ENCODE assay signal across 8 cellular contexts in the genomic region with DNA sequence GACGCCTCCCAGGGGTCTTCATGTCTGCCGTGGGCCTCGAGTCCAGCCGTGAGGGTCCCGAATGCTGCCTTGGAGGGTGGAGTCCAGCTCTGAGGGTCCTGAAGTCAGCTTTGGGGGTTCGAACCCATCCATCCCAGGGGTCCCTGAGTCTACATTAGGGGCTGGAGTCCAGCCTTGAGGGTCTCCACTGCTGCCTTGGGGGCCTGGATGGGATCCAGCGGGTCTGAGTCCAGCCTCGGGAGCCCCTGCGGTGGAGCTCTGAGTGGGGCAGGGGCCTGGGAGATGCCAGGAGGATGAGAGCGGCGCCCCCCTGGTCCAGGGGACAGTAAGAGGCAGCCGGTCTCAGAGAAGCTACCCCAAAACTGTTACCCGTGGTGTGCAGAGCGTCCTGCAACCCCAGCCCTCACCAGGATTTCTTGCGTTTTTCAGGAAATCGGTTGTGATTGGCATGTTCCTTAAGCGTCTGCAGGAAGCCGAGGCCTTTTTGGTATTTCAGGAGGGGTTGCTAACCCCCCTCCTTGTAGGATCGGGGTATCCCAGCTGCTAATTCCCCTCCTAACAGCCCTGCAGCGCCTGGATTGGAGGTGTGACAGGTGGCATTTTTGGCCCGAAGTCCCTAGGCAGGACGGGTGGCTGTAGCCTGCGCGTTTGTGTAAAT. TPM values are rescaled to one million over a fixed set of nuclear protein-coding genes. Genes with fewer than 3 reads are reported as not detected.
DNase-seq lines count a peak whose midpoint lies in the region; ATAC-seq, FAIRE-seq and TF ChIP-seq lines count a peak whose summit lies in the region.

No MANE protein-coding gene starts in this region.

- H3K27me3 ChIP-seq in left ventricle myocardium inferior (ENCODE audit: low read depth) (peaks cover 12% of the 10 kb centered on the region), sigmoid colon (peaks cover 5 to 27% (median 16%) of the 10 kb centered on the region in 3 donors)

- H3K9me3 ChIP-seq in left ventricle myocardium inferior (replicated peaks), result no peaks in the 10 kb centered on the region
- no peaks in the 10 kb centered on the region for H3K9me3 ChIP-seq in sigmoid colon

- no peaks in the 10 kb centered on the region for H3K27me3 Mint-ChIP-seq in activated CD8-positive, alpha-beta T cell treated with anti-CD3 and anti-CD28 coated beads for 36 hours

- TF ChIP-seq CTCF in activated CD8-positive, alpha-beta T cell treated with anti-CD3 and anti-CD28 coated beads for 36 hours (IDR thresholded peaks at IDR 0.05), result no peak
- TF ChIP-seq CTCF in left ventricle myocardium inferior (IDR thresholded peaks at IDR 0.05; ENCODE audit: borderline replicate concordance) (no peak), sigmoid colon (IDR thresholded peaks at IDR 0.05) (no peak)

- POLR2A ChIA-PET in activated CD8-positive, alpha-beta T cell treated with anti-CD3 and anti-CD28 coated beads for 36 hours (lab: Charles Lee), result no interaction called here

- H3K4me1 ChIP-seq in left ventricle myocardium inferior, result peaks cover 27% of the 10 kb centered on the region
- peaks cover 0 to 40% (median 27%) of the 10 kb centered on the region in 4 donors for H3K4me1 ChIP-seq in sigmoid colon

- H3K27ac Mint-ChIP-seq in activated CD8-positive, alpha-beta T cell treated with anti-CD3 and anti-CD28 coated beads for 36 hours, result peak overlapping the region; percentile 78

- peak overlapping the region; percentile 83 for H3K4me3 Mint-ChIP-seq in activated CD8-positive, alpha-beta T cell treated with anti-CD3 and anti-CD28 coated beads for 36 hours

- H3K36me3 Mint-ChIP-seq in activated CD8-positive, alpha-beta T cell treated with anti-CD3 and anti-CD28 coated beads for 36 hours (ENCODE audit: low read depth), result peaks cover 8% of the 10 kb centered on the region

- H3K4me3 ChIP-seq in left ventricle myocardium inferior (peak overlapping the region; percentile 84), sigmoid colon (peak overlapping the region; percentile 71 to 91 (median 82))

- H3K9me3 Mint-ChIP-seq in activated CD8-positive, alpha-beta T cell treated with anti-CD3 and anti-CD28 coated beads for 36 hours, result no peaks in the 10 kb centered on the region

- H3K4me1 Mint-ChIP-seq in activated CD8-positive, alpha-beta T cell treated with anti-CD3 and anti-CD28 coated beads for 36 hours (ENCODE audit: low read depth), result peaks cover 23% of the 10 kb centered on the region

- no peak for FAIRE-seq in frontal cortex (lab: Jason Lieb, UNC)

- CTCF ChIA-PET in activated CD8-positive, alpha-beta T cell treated with anti-CD3 and anti-CD28 coated beads for 36 hours (lab: Charles Lee), result no interaction called here

- no peak for TF ChIP-seq EP300 in sigmoid colon (IDR thresholded peaks at IDR 0.05)

- no peak overlapping the region for H3K27ac ChIP-seq in left ventricle myocardium inferior (replicated peaks)
- peak overlapping the region; percentile 78 to 97 (median 88) for H3K27ac ChIP-seq in sigmoid colon

- H3K36me3 ChIP-seq in left ventricle myocardium inferior (peaks cover 12% of the 10 kb centered on the region), sigmoid colon (peaks cover 0 to 7% (median under 1%) of the 10 kb centered on the region in 4 donors)

- 2 to 6% methylated on average over 24 of the region's 24 CpGs for WGBS in sigmoid colon, 2 donors

- ATAC-seq in activated CD8-positive, alpha-beta T cell treated with anti-CD3 and anti-CD28 coated beads for 36 hours, result no peak
- ATAC-seq in GM18868 (IDR thresholded peaks at IDR 0.05; ENCODE audit: unreplicated experiment), result no peak
- ATAC-seq in HG02763 (IDR thresholded peaks at IDR 0.05; ENCODE audit: unreplicated experiment), result no peak

- intact Hi-C loops in activated CD8-positive, alpha-beta T cell treated with anti-CD3 and anti-CD28 coated beads for 36 hours (cut with micrococcal nuclease), result no loop called here
- intact Hi-C loops in left ventricle myocardium inferior (cut with micrococcal nuclease), result no loop called here
- intact Hi-C loops in sigmoid colon (cut with DNase I), result no loop called here

- TF ChIP-seq POLR2A in GM18526 (IDR thresholded peaks at IDR 0.05; ENCODE audit: extremely low read depth, insufficient read length) (peak; percentile 10), sigmoid colon (IDR thresholded peaks at IDR 0.05) (no peak)

- peak; percentile 19 for DNase-seq in activated CD8-positive, alpha-beta T cell treated with anti-CD3 and anti-CD28 coated beads for 36 hours
- peak; percentile 28 for DNase-seq in left ventricle myocardium inferior
- DNase-seq in sigmoid colon, result peak; percentile 76
- no peak for DNase-seq in frontal cortex (ENCODE audit: low spot score in 2 of 2)
- DNase-seq in GOT3 (lab: John Stamatoyannopoulos, UW), result no peak

RNA-seq across cellular contexts. Expression of gene GTPBP6, which starts 1.7 kb away (rescaled TPM):
- total RNA-seq in activated CD8-positive, alpha-beta T cell treated with anti-CD3 and anti-CD28 coated beads for 36 hours, result 10 to 100 TPM; 68.0 to 68.3 TPM
- 51.1 TPM for total RNA-seq in left ventricle myocardium inferior
- total RNA-seq in sigmoid colon, result 10 to 100 TPM; 22.4 to 40.3 (median 30.9) TPM
- 10 to 100 TPM; 36.0 to 65.8 (median 36.5) TPM for polyA plus RNA-seq in sigmoid colon
- 23.6 TPM for total RNA-seq in frontal cortex

RNA-seq across cellular contexts. Expression of gene PLCXD1, which starts 39.1 kb away (rescaled TPM):
- 10 to 100 TPM; 63.9 to 65.7 TPM for total RNA-seq in activated CD8-positive, alpha-beta T cell treated with anti-CD3 and anti-CD28 coated beads for 36 hours
- total RNA-seq in left ventricle myocardium inferior, result 4.0 TPM
- total RNA-seq in sigmoid colon, result 1 to 10 TPM; 2.5 to 6.8 (median 3.6) TPM
- polyA plus RNA-seq in sigmoid colon, result 10 to 100 TPM in 1 of 3 donors, 1 to 10 TPM in 2; 5.1 to 29.8 (median 9.6) TPM
- 14.7 TPM for total RNA-seq in frontal cortex

Comparison
In these comparisons a context has a peak if more than half of its experiments do, and no peak if none do; other contexts are left out.
1. DNase-seq: peak in activated CD8-positive, alpha-beta T cell treated with anti-CD3 and anti-CD28 coated beads for 36 hours (single experiment), left ventricle myocardium inferior (single experiment) and sigmoid colon (single experiment); none in frontal cortex (0 of 2) and GOT3 (single experiment).